In the genomic region with DNA sequence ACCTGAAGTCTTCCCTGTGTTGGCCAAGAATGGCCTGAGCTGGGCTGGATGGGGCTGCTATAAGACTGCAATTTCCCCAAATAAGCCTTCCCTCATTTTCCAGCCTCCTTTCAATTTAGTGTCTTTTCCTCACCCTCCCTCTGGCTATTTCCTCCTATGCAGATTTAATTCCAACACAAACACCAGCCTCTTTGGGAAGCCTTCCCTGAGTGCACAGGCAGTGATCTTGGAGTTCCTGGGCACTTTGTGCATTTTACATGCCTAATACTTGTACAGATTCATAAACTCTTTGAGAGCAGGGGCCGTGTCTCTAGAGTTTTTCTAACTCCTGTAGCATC, we compare ENCODE assay signal across 15 cellular contexts.
A peak's percentile ranks its signal among the peaks of the same experiment; 100 is the strongest.
DNase-seq lines count a peak whose midpoint lies in the region; ATAC-seq and TF ChIP-seq lines count a peak whose summit lies in the region.
"Had no signal": no experiment of that assay in that cellular context is flagged by ENCODE, and none has a peak within 500 bp of the region (broad histone marks: within the 10 kb centered on the region; RNA-seq: fewer than 3 reads in every experiment).

No MANE protein-coding gene starts in this region.

- intact Hi-C loops in CD4-positive, alpha-beta T cell (cut with DNase I, micrococcal nuclease), result loop anchor here (5.0 to 10.0 kb wide), 3 partner anchors 49 to 102 kb away; partner anchors contain the start of gene TLR5 (in 1 of the 2)
- intact Hi-C loops in PC-9 (cut with micrococcal nuclease; ENCODE audit: unreplicated experiment), result loop anchor here (10.0 kb wide), 1 partner anchor 49 kb away; no protein-coding TSS in a partner anchor

- H3K4me3 ChIP-seq in PC-9 (no peak overlapping the region), coronary artery (no peak overlapping the region), osteoblast (ENCODE audit: insufficient read depth, low read length) (no peak overlapping the region)
- H3K4me3 ChIP-seq: cardiac muscle cell, GM12878, lung had no signal

- no peaks in the 10 kb centered on the region for H3K27me3 Mint-ChIP-seq in CD4-positive, alpha-beta T cell

- no peaks in the 10 kb centered on the region for H3K79me2 ChIP-seq in PC-9 (ENCODE audit: low read depth)
- no peaks in the 10 kb centered on the region for H3K79me2 ChIP-seq in osteoblast (ENCODE audit: insufficient read depth, low read length)

- H3K9me3 ChIP-seq in CD4-positive, alpha-beta T cell (ENCODE audit: control insufficient read depth, low read length), result no peaks in the 10 kb centered on the region
- no peaks in the 10 kb centered on the region; the same call in 1 of the 2 replicates for H3K9me3 ChIP-seq in PC-9 (ENCODE audit: insufficient read depth, low read depth)
- no peaks in the 10 kb centered on the region for H3K9me3 ChIP-seq in osteoblast (ENCODE audit: low read depth, low read length)

- peaks cover 11% of the 10 kb centered on the region for H3K36me3 Mint-ChIP-seq in CD4-positive, alpha-beta T cell (ENCODE audit: low read depth)

- H3K36me3 ChIP-seq in PC-9 (ENCODE audit: low read depth) (no peaks in the 10 kb centered on the region), osteoblast (ENCODE audit: insufficient read depth, low read length) (no peaks in the 10 kb centered on the region)
- H3K36me3 ChIP-seq: cardiac muscle cell had no signal

- H3K4me2 ChIP-seq in PC-9 (no peak overlapping the region; the same call in 1 of the 2 replicates), osteoblast (ENCODE audit: insufficient read depth, low read length) (peak overlapping the region; percentile 51)

- H3K27ac Mint-ChIP-seq in CD4-positive, alpha-beta T cell, result peak overlapping the region; percentile 95
- H3K27ac Mint-ChIP-seq: nephron progenitor cell had no signal

- ATAC-seq in CD4-positive, alpha-beta T cell (ENCODE audit: poor library complexity), result no peak
- ATAC-seq: effector memory CD8-positive, alpha-beta T cell had no signal

- H3F3A ChIP-seq in PC-9 (ENCODE audit: insufficient read depth, low read depth), result no peaks in the 10 kb centered on the region

- no peaks in the 10 kb centered on the region for H3K27me3 ChIP-seq in CD4-positive, alpha-beta T cell (ENCODE audit: control insufficient read depth, insufficient read depth, low read length)
- no peaks in the 10 kb centered on the region for H3K27me3 ChIP-seq in PC-9 (ENCODE audit: insufficient read depth, low read depth)
- H3K27me3 ChIP-seq in osteoblast (ENCODE audit: insufficient read depth, low read length), result no peaks in the 10 kb centered on the region
- H3K27me3 ChIP-seq: cardiac muscle cell had no signal

- H3K9me3 Mint-ChIP-seq in CD4-positive, alpha-beta T cell, result peaks cover 7% of the 10 kb centered on the region
- H3K9me3 Mint-ChIP-seq: effector memory CD8-positive, alpha-beta T cell had no signal

- H3K4me1 ChIP-seq in PC-9 (replicated peaks; ENCODE audit: insufficient read depth), result peaks cover 26% of the 10 kb centered on the region
- H3K4me1 ChIP-seq in osteoblast (ENCODE audit: insufficient read depth, low read length), result peaks cover 44% of the 10 kb centered on the region

- POLR2A ChIA-PET in CD4-positive, alpha-beta T cell (lab: Charles Lee), result no interaction called here
- POLR2A ChIA-PET in PC-9 (lab: Charles Lee; ENCODE audit: unreplicated experiment), result interaction anchor here (0.6 kb wide), 1 partner anchor 814 kb away, joined by 4 read pairs; no protein-coding TSS in a partner anchor

- CTCF ChIA-PET in CD4-positive, alpha-beta T cell (lab: Charles Lee), result no interaction called here
- CTCF ChIA-PET in PC-9 (lab: Charles Lee), result no interaction called here

- no peak for DNase-seq in CD4-positive, alpha-beta T cell
- DNase-seq in PC-9 (no peak), coronary artery (ENCODE audit: low spot score) (peak; percentile 49), osteoblast (ENCODE audit: insufficient read length, low spot score, missing footprints) (no peak), NCI-H446 (lab: John Stamatoyannopoulos, UW) (no peak), NCI-H1092 (lab: John Stamatoyannopoulos, UW) (no peak), iPS-NIHi11 (ENCODE audit: low spot score) (no peak)
- DNase-seq in activated naive CD4-positive, alpha-beta T cell treated with anti-CD3 and anti-CD28 coated beads, Interleukin-2, amount 50 U/mL, for 16 hours, result no peak
- DNase-seq: effector memory CD8-positive, alpha-beta T cell; Kasumi-1; NCI-H2171; nephron progenitor cell had no signal

- H2AFZ ChIP-seq in PC-9 (peak overlapping the region; percentile 42; the same call in 1 of the 2 replicates), osteoblast (ENCODE audit: low read length) (peak overlapping the region; percentile 67)

- no peaks in the 10 kb centered on the region for H3K9me2 ChIP-seq in PC-9 (ENCODE audit: insufficient read depth)

- H3K4me3 Mint-ChIP-seq in CD4-positive, alpha-beta T cell, result peak overlapping the region; percentile 21
- H3K4me3 Mint-ChIP-seq: effector memory CD8-positive, alpha-beta T cell; nephron progenitor cell had no signal

- no peak overlapping the region for H3K27ac ChIP-seq in CD4-positive, alpha-beta T cell (ENCODE audit: low read depth, low read length)
- H3K27ac ChIP-seq in PC-9 (peak overlapping the region; percentile 38; the same call in 1 of the 2 replicates), coronary artery (peak overlapping the region in 1 of 2 donors; percentile 45), osteoblast (ENCODE audit: low read depth, low read length) (peak overlapping the region; percentile 48)

- peaks cover 68% of the 10 kb centered on the region for H3K4me1 Mint-ChIP-seq in CD4-positive, alpha-beta T cell (ENCODE audit: low read depth)

- no peak for TF ChIP-seq CTCF in CD4-positive, alpha-beta T cell (IDR thresholded peaks at IDR 0.05)
- TF ChIP-seq CTCF in PC-9 (conservative IDR thresholded peaks at IDR 0.05) (no peak), coronary artery (IDR thresholded peaks at IDR 0.05) (no peak), osteoblast (IDR thresholded peaks at IDR 0.05; ENCODE audit: extremely low read depth, low read depth, low read length) (no peak)

- BruUV-seq in PC-9 (replicated peaks; lab: Mats Ljungman, UMichigan), result no TSS peak

- H4K20me1 ChIP-seq in PC-9 (ENCODE audit: insufficient read depth) (no peaks in the 10 kb centered on the region), osteoblast (ENCODE audit: insufficient read depth, low read length) (no peaks in the 10 kb centered on the region)
